In genomic region chr17:39677581-39678339, GRCh38 we compare ENCODE assay signal across 7 cellular contexts. TPM values are rescaled to one million over a fixed set of nuclear protein-coding genes. Genes with fewer than 3 reads are reported as not detected.
A peak's percentile ranks its signal among the peaks of the same experiment; 100 is the strongest.
DNase-seq lines count a peak whose midpoint lies in the region; ATAC-seq and TF ChIP-seq lines count a peak whose summit lies in the region.
"Had no signal": no experiment of that assay in that cellular context is flagged by ENCODE, and none has a peak within 500 bp of the region (broad histone marks: within the 10 kb centered on the region; RNA-seq: fewer than 3 reads in every experiment).

No MANE protein-coding gene starts in this region.

- H3K9me3 Mint-ChIP-seq in activated B cell treated with CpG ODN at 0.5 μM for 24 hours = no peaks in the 10 kb centered on the region

- peak overlapping the region; percentile 48 to 54 for H3K9ac ChIP-seq in mucosa of rectum (ENCODE audit: low read depth in 1 of 2, low read length in 2 of 2)

- CTCF ChIA-PET in activated B cell treated with CpG ODN at 0.5 μM for 24 hours (lab: Charles Lee) = interaction anchor here (1.1 to 1.4 kb wide), 3 partner anchors 9 to 56 kb away, joined by 3 to 4 read pairs (median 3); partner anchors contain the start of gene PNMT

- H3K36me3 ChIP-seq in mucosa of rectum (ENCODE audit: control insufficient read depth in 2 of 2, insufficient read depth in 2 of 2, low read length in 2 of 2) = peaks cover 0 to 10% of the 10 kb centered on the region in 2 donors

- peak; percentile 75 for DNase-seq in EH (ENCODE audit: low read depth)
- DNase-seq in activated B cell treated with CpG ODN at 0.5 μM for 24 hours = no peak
- no peak for DNase-seq in posterior vena cava (ENCODE audit: low spot score)
- DNase-seq in NCI-H146 treated with DMSO at 0.1 percent for 48 hours (lab: John Stamatoyannopoulos, UW; ENCODE audit: unreplicated experiment) = no peak
- no peak for DNase-seq in KBM-7
- DNase-seq: GOT3 had no signal

- H3K27me3 ChIP-seq in mucosa of rectum (ENCODE audit: control insufficient read depth in 2 of 2, insufficient read depth in 2 of 2, low read length in 2 of 2) = no peaks in the 10 kb centered on the region

- H3K4me1 Mint-ChIP-seq in activated B cell treated with CpG ODN at 0.5 μM for 24 hours = peaks cover 79% of the 10 kb centered on the region

- POLR2A ChIA-PET in activated B cell treated with CpG ODN at 0.5 μM for 24 hours (lab: Charles Lee) = interaction anchor here (0.6 to 2.0 kb wide), 3 partner anchors 9 to 1354 kb away, joined by 3 to 13 read pairs (median 8); partner anchors contain the start of genes PGAP3 and PNMT

- H3K4me1 ChIP-seq in mucosa of rectum (ENCODE audit: control insufficient read depth in 2 of 2, insufficient read depth in 2 of 2, low read length in 2 of 2) = peaks cover 47 to 55% of the 10 kb centered on the region in 2 donors

- intact Hi-C loops in activated B cell treated with CpG ODN at 0.5 μM for 24 hours (cut with micrococcal nuclease) (no loop called here), posterior vena cava (cut with DNase I) (no loop called here)

- peak overlapping the region; percentile 82 to 90 for H3K27ac ChIP-seq in mucosa of rectum (ENCODE audit: low read depth in 2 of 2, low read length in 2 of 2)

- peak overlapping the region; percentile 90 for H3K27ac Mint-ChIP-seq in activated B cell treated with CpG ODN at 0.5 μM for 24 hours

- no peak for TF ChIP-seq CTCF in activated B cell treated with CpG ODN at 0.5 μM for 24 hours (IDR thresholded peaks at IDR 0.05)

- H3K4me3 Mint-ChIP-seq in activated B cell treated with CpG ODN at 0.5 μM for 24 hours = no peak overlapping the region

- peaks cover 6% of the 10 kb centered on the region for H3K36me3 Mint-ChIP-seq in activated B cell treated with CpG ODN at 0.5 μM for 24 hours (ENCODE audit: low read depth)

- no peaks in the 10 kb centered on the region for H3K27me3 Mint-ChIP-seq in activated B cell treated with CpG ODN at 0.5 μM for 24 hours

- no peak overlapping the region for H3K4me3 ChIP-seq in mucosa of rectum (ENCODE audit: low read length in 2 of 2)

- no peak for ATAC-seq in activated B cell treated with CpG ODN at 0.5 μM for 24 hours (ENCODE audit: low read depth)

- in situ Hi-C loops in KBM-7 (cut with MboI; ENCODE audit: low pct_unique_long_range_greater_than_20kb, low sequenced_read_pairs) = no loop called here

- no peaks in the 10 kb centered on the region for H3K9me3 ChIP-seq in mucosa of rectum (ENCODE audit: control insufficient read depth in 2 of 2, low read length in 2 of 2)

RNA-seq across cellular contexts. Expression of gene PNMT, which starts 9.5 kb away (rescaled TPM):
- total RNA-seq in activated B cell treated with CpG ODN at 0.5 μM for 24 hours = not detected in 2 replicates
- total RNA-seq in posterior vena cava = 1 to 10 TPM in 1 of 2 donors, under 1 TPM in 1; 0.62 to 3.1 TPM

RNA-seq across cellular contexts. Expression of gene PGAP3, which starts 10.1 kb away (rescaled TPM):
- total RNA-seq in activated B cell treated with CpG ODN at 0.5 μM for 24 hours (19.0 and 24.0 TPM in 2 replicates), posterior vena cava (10 to 100 TPM; 12.0 to 12.3 TPM)

RNA-seq across cellular contexts. Expression of gene TCAP, which starts 12.6 kb away (rescaled TPM):
- 2.1 and 2.3 TPM in 2 replicates for total RNA-seq in activated B cell treated with CpG ODN at 0.5 μM for 24 hours
- total RNA-seq in posterior vena cava = 1 to 10 TPM in 1 of 2 donors, under 1 TPM in 1; 0.81 to 1.0 TPM

RNA-seq across cellular contexts. Expression of gene ERBB2, which starts 22.1 kb away (rescaled TPM):
- total RNA-seq in activated B cell treated with CpG ODN at 0.5 μM for 24 hours = 4.4 and 7.1 TPM in 2 replicates
- total RNA-seq in posterior vena cava = 10 to 100 TPM; 33.0 to 42.8 TPM

RNA-seq across cellular contexts. Expression of gene STARD3, which starts 40.8 kb away (rescaled TPM):
- total RNA-seq in activated B cell treated with CpG ODN at 0.5 μM for 24 hours (51.8 and 58.2 TPM in 2 replicates), posterior vena cava (10 to 100 TPM; 32.8 to 35.4 TPM)
